ENCODE assay signal across 8 cellular contexts in the genomic region with DNA sequence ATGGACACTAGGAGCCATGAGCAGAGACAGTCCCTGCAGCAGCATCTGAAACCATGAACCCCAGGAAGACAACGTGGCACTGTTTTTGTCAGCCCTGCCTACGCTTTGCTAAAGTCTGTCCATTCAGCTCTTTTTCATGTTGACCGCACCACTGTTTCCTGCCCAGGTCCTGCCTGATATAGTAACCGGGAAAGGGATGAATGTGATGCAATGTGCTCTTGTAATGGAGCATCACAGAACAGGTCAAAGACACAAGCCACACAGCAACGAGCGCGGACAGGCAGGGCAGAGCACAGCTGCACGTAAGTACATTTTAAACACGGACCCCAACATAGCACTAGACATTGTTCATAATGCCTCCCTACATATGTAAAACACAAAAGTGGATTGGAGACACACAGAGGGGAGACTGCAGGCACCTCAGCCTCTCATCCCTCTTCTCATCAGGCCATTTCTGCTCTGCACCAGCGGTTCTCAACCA. TPM values are rescaled to one million over a fixed set of nuclear protein-coding genes. Genes with fewer than 3 reads are reported as not detected.
DNase-seq lines count a peak whose midpoint lies in the region; ATAC-seq and TF ChIP-seq lines count a peak whose summit lies in the region.
"Had no signal": no experiment of that assay in that cellular context is flagged by ENCODE, and none has a peak within 500 bp of the region (broad histone marks: within the 10 kb centered on the region; RNA-seq: fewer than 3 reads in every experiment).

No MANE protein-coding gene starts in this region.

- H3K4me1 Mint-ChIP-seq in activated T-helper 17 cell treated with anti-CD3 and anti-CD28 coated beads, Interleukin-2, amount 50 U/mL, for 72 hours, result peaks cover 29% of the 10 kb centered on the region
- peaks cover 5% of the 10 kb centered on the region for H3K4me1 Mint-ChIP-seq in MCF 10A (ENCODE audit: insufficient read depth, unreplicated experiment)

- no peaks in the 10 kb centered on the region for H3K27me3 Mint-ChIP-seq in activated T-helper 17 cell treated with anti-CD3 and anti-CD28 coated beads, Interleukin-2, amount 50 U/mL, for 72 hours
- peaks cover 9% of the 10 kb centered on the region for H3K27me3 Mint-ChIP-seq in MCF 10A (ENCODE audit: insufficient read depth, unreplicated experiment)

- CTCF ChIA-PET in MCF 10A (lab: Yijun Ruan, JAX), result interaction anchor here (0.6 to 1.0 kb wide), 4 partner anchors 11 to 649 kb away, joined by 3 to 4 read pairs (median 3); no protein-coding TSS in a partner anchor

- peak overlapping the region; percentile 90 for H3K27ac Mint-ChIP-seq in activated T-helper 17 cell treated with anti-CD3 and anti-CD28 coated beads, Interleukin-2, amount 50 U/mL, for 72 hours
- no peak overlapping the region for H3K27ac Mint-ChIP-seq in MCF 10A (ENCODE audit: low read depth, unreplicated experiment)

- H3K4me1 ChIP-seq in sigmoid colon, result peaks cover 0 to 13% (median 9%) of the 10 kb centered on the region in 4 donors
- no peaks in the 10 kb centered on the region for H3K4me1 ChIP-seq in testis

- DNase-seq in sigmoid colon (peak; percentile 60), NCI-H1092 treated with DMSO at 0.1 percent for 48 hours (lab: John Stamatoyannopoulos, UW) (no peak), testis (no peak), MCF 10A (ENCODE audit: unreplicated experiment) (no peak)

- WGBS in sigmoid colon, 2 donors, result 56 to 80% methylated on average over 10 of the region's 10 CpGs
- 77 to 83% methylated on average over 10 of the region's 10 CpGs for WGBS in testis, 2 donors

- ATAC-seq in GM18909 (IDR thresholded peaks at IDR 0.05; ENCODE audit: poor library complexity, unreplicated experiment), result peak; percentile 11
- ATAC-seq in HG02885 (IDR thresholded peaks at IDR 0.05; ENCODE audit: poor library complexity, unreplicated experiment), result peak; percentile 15
- ATAC-seq in activated T-helper 17 cell treated with anti-CD3 and anti-CD28 coated beads, Interleukin-2, amount 50 U/mL, for 72 hours (replicated peaks), result peak; percentile 71

- TF ChIP-seq POLR2A in sigmoid colon (IDR thresholded peaks at IDR 0.05), result no peak
- TF ChIP-seq POLR2A in testis (IDR thresholded peaks at IDR 0.05), result no peak

- H3K4me3 ChIP-seq in sigmoid colon, result no peak overlapping the region
- no peak overlapping the region for H3K4me3 ChIP-seq in testis
- H3K4me3 ChIP-seq: K562 had no signal

- H3K9me3 Mint-ChIP-seq in activated T-helper 17 cell treated with anti-CD3 and anti-CD28 coated beads, Interleukin-2, amount 50 U/mL, for 72 hours, result no peaks in the 10 kb centered on the region
- H3K9me3 Mint-ChIP-seq in MCF 10A (ENCODE audit: unreplicated experiment), result no peaks in the 10 kb centered on the region

- TF ChIP-seq CTCF in sigmoid colon (IDR thresholded peaks at IDR 0.05) (no peak), testis (IDR thresholded peaks at IDR 0.05) (no peak), MCF 10A (IDR thresholded peaks at IDR 0.05; ENCODE audit: unreplicated experiment) (no peak)

- H3K36me3 ChIP-seq in sigmoid colon, result no peaks in the 10 kb centered on the region
- no peaks in the 10 kb centered on the region for H3K36me3 ChIP-seq in testis (ENCODE audit: low read depth, missing control alignments)

- no peaks in the 10 kb centered on the region for H3K27me3 ChIP-seq in sigmoid colon
- no peaks in the 10 kb centered on the region for H3K27me3 ChIP-seq in testis

- intact Hi-C loops in sigmoid colon (cut with DNase I), result no loop called here
- intact Hi-C loops in testis (cut with DNase I; ENCODE audit: low total_unique reads), result no loop called here
- intact Hi-C loops in MCF 10A (cut with micrococcal nuclease), result no loop called here

- H3K9me3 ChIP-seq in sigmoid colon (no peaks in the 10 kb centered on the region), testis (no peaks in the 10 kb centered on the region)

- no peak for TF ChIP-seq EP300 in sigmoid colon (IDR thresholded peaks at IDR 0.05)

- H3K36me3 Mint-ChIP-seq in activated T-helper 17 cell treated with anti-CD3 and anti-CD28 coated beads, Interleukin-2, amount 50 U/mL, for 72 hours (ENCODE audit: low read depth), result no peaks in the 10 kb centered on the region
- no peaks in the 10 kb centered on the region for H3K36me3 Mint-ChIP-seq in MCF 10A (ENCODE audit: insufficient read depth, unreplicated experiment)

- POLR2A ChIA-PET in MCF 10A (lab: Yijun Ruan, JAX), result no interaction called here

- H3K4me3 Mint-ChIP-seq in activated T-helper 17 cell treated with anti-CD3 and anti-CD28 coated beads, Interleukin-2, amount 50 U/mL, for 72 hours, result peak overlapping the region; percentile 79
- H3K4me3 Mint-ChIP-seq in MCF 10A (ENCODE audit: unreplicated experiment), result no peak overlapping the region

- peak overlapping the region in 1 of 4 donors; percentile 30 for H3K27ac ChIP-seq in sigmoid colon
- H3K27ac ChIP-seq in testis, result no peak overlapping the region

- no TSS peak for BruUV-seq in MCF 10A (replicated peaks; lab: Mats Ljungman, UMichigan)

RNA-seq across cellular contexts. Expression of gene TNFRSF13B, which starts 16.9 kb away (rescaled TPM):
- total RNA-seq in activated T-helper 17 cell treated with anti-CD3 and anti-CD28 coated beads, Interleukin-2, amount 50 U/mL, for 72 hours, result not detected
- total RNA-seq in sigmoid colon (not detected), testis (not detected), MCF 10A (2022) (not detected in 2 replicates)
- polyA plus RNA-seq in sigmoid colon (10 to 100 TPM in 1 of 3 donors, not detected in 2; 15.2 TPM), testis (ENCODE audit: insufficient read depth, low read depth, low replicate concordance) (0.59 TPM)
- total RNA-seq: K562 had no signal
- polyA plus RNA-seq: K562 had no signal

RNA-seq across cellular contexts. Expression of gene MPRIP, which starts 53.5 kb away (rescaled TPM):
- 100 to 1,000 TPM; 204 to 207 TPM for total RNA-seq in activated T-helper 17 cell treated with anti-CD3 and anti-CD28 coated beads, Interleukin-2, amount 50 U/mL, for 72 hours
- total RNA-seq in sigmoid colon (100 to 1,000 TPM in 1 of 4 donors, 10 to 100 TPM in 3; 59.6 to 101 (median 80.4) TPM), testis (100 to 1,000 TPM; 304 to 337 TPM), MCF 10A (2022) (214 and 230 TPM in 2 replicates)
- polyA plus RNA-seq in sigmoid colon (100 to 1,000 TPM in 1 of 3 donors, 10 to 100 TPM in 2; 43.2 to 113 (median 67.9) TPM), testis (ENCODE audit: insufficient read depth, low read depth, low replicate concordance) (191 TPM)

Comparison
In these comparisons a context has a peak if more than half of its experiments do, and no peak if none do; other contexts are left out.
1. ATAC-seq: peak in every context shown above with its lines; median percentile 71 in activated T-helper 17 cell treated with anti-CD3 and anti-CD28 coated beads, Interleukin-2, amount 50 U/mL, for 72 hours; 15 in HG02885; 11 in GM18909.